ENCODE assay signal across 17 cellular contexts in genomic region chr3:134956395-134956794, GRCh38.
DNase-seq lines count a peak whose midpoint lies in the region; ATAC-seq and TF ChIP-seq lines count a peak whose summit lies in the region.
"Had no signal": no experiment of that assay in that cellular context is flagged by ENCODE, and none has a peak within 500 bp of the region (broad histone marks: within the 10 kb centered on the region; RNA-seq: fewer than 3 reads in every experiment).

No MANE protein-coding gene starts in this region.

- no peaks in the 10 kb centered on the region for H3K4me1 Mint-ChIP-seq in progenitor cell of endocrine pancreas (ENCODE audit: low read depth)

- no peak overlapping the region for H3K4me3 ChIP-seq in ascending aorta
- H3K4me3 ChIP-seq: dorsolateral prefrontal cortex, MG63, thoracic aorta had no signal

- no peak for TF ChIP-seq CTCF in progenitor cell of endocrine pancreas (IDR thresholded peaks at IDR 0.05; ENCODE audit: unreplicated experiment)
- TF ChIP-seq CTCF in ascending aorta (IDR thresholded peaks at IDR 0.05), result no peak

- no peak overlapping the region for H3K4me3 Mint-ChIP-seq in progenitor cell of endocrine pancreas (ENCODE audit: low read depth)
- H3K4me3 Mint-ChIP-seq: activated naive CD4-positive, alpha-beta T cell treated with anti-CD3 and anti-CD28 coated beads for 36 hours; brain had no signal

- intact Hi-C loops in ascending aorta (cut with DNase I), result no loop called here

- no peak overlapping the region for H3K27ac Mint-ChIP-seq in progenitor cell of endocrine pancreas
- H3K27ac Mint-ChIP-seq: activated naive CD4-positive, alpha-beta T cell treated with anti-CD3 and anti-CD28 coated beads for 36 hours had no signal

- H3K27ac ChIP-seq in ascending aorta, result no peak overlapping the region
- H3K27ac ChIP-seq: dorsolateral prefrontal cortex, parathyroid adenoma, thoracic aorta had no signal

- H3K9me3 Mint-ChIP-seq in progenitor cell of endocrine pancreas (ENCODE audit: low read depth), result no peaks in the 10 kb centered on the region
- H3K9me3 Mint-ChIP-seq: activated naive CD4-positive, alpha-beta T cell treated with anti-CD3 and anti-CD28 coated beads for 36 hours had no signal

- ATAC-seq in GM19023 (IDR thresholded peaks at IDR 0.05; ENCODE audit: unreplicated experiment) (peak; percentile 64), GM21786 (IDR thresholded peaks at IDR 0.05; ENCODE audit: unreplicated experiment) (peak; percentile 71), HG03108 (IDR thresholded peaks at IDR 0.05; ENCODE audit: unreplicated experiment) (peak; percentile 74), HG02970 (IDR thresholded peaks at IDR 0.05; ENCODE audit: low FRiP score, unreplicated experiment) (no peak)

- no peak for DNase-seq in progenitor cell of endocrine pancreas (ENCODE audit: low spot score, unreplicated experiment)
- DNase-seq in NCI-H2107 (lab: John Stamatoyannopoulos, UW), result no peak
- no peak for DNase-seq in ascending aorta (ENCODE audit: low spot score in 2 of 2)
- DNase-seq: activated naive CD4-positive, alpha-beta T cell treated with anti-CD3 and anti-CD28 coated beads for 36 hours; dorsolateral prefrontal cortex; hippocampal formation; MG63; NCI-H1930; NCI-H748 treated with DMSO at 0.1 percent for 48 hours; stimulated activated CD4-positive, alpha-beta T cell treated with anti-CD3 and anti-CD28 coated beads, Interleukin-15, amount 100 ng/mL, for 24 hours had no signal

- H3K36me3 Mint-ChIP-seq in progenitor cell of endocrine pancreas (ENCODE audit: insufficient read depth), result no peaks in the 10 kb centered on the region

- peaks cover 10% of the 10 kb centered on the region for H3K27me3 Mint-ChIP-seq in progenitor cell of endocrine pancreas

- H3K36me3 ChIP-seq in ascending aorta, result no peaks in the 10 kb centered on the region
- H3K36me3 ChIP-seq: MG63, thoracic aorta had no signal

- no peaks in the 10 kb centered on the region for H3K4me1 ChIP-seq in ascending aorta
- H3K4me1 ChIP-seq: parathyroid adenoma had no signal

- H3K27me3 ChIP-seq in ascending aorta, result no peaks in the 10 kb centered on the region
- H3K27me3 ChIP-seq: dorsolateral prefrontal cortex, MG63 had no signal

- H3K9me3 ChIP-seq in ascending aorta, result no peaks in the 10 kb centered on the region
- H3K9me3 ChIP-seq: MG63, thoracic aorta had no signal
